ENCODE assay signal across 10 cellular contexts in genomic region chr3:14404396-14405119, GRCh38. TPM values are rescaled to one million over a fixed set of nuclear protein-coding genes. Genes with fewer than 3 reads are reported as not detected.
A peak's percentile ranks its signal among the peaks of the same experiment; 100 is the strongest.
DNase-seq lines count a peak whose midpoint lies in the region; ATAC-seq and TF ChIP-seq lines count a peak whose summit lies in the region.
"Had no signal": no experiment of that assay in that cellular context is flagged by ENCODE, and none has a peak within 500 bp of the region (broad histone marks: within the 10 kb centered on the region; RNA-seq: fewer than 3 reads in every experiment).

No MANE protein-coding gene starts in this region.

- peaks cover 15 to 36% of the 10 kb centered on the region in 2 donors for H3K36me3 Mint-ChIP-seq in stimulated activated naive B cell treated with anti-CD40 and anti-IgM and Interleukin-4, amounts not matched to agents 10 μg/mL and 1 μg/mL and 100 μg/mL, for 72 hours

- peaks cover 7% of the 10 kb centered on the region for H3F3A ChIP-seq in SK-N-SH (replicated peaks; ENCODE audit: insufficient read depth)

- CTCF ChIA-PET in SK-N-SH (lab: Yijun Ruan, JAX): interaction anchor here (1.2 to 3.3 kb wide), 8 partner anchors 10 to 143 kb away, joined by 3 to 13 read pairs (median 5); no protein-coding TSS in a partner anchor

- H3K4me1 Mint-ChIP-seq in stimulated activated naive B cell treated with anti-CD40 and anti-IgM and Interleukin-4, amounts not matched to agents 10 μg/mL and 1 μg/mL and 100 μg/mL, for 72 hours: peaks cover 44 to 75% of the 10 kb centered on the region in 2 donors

- H4K20me1 ChIP-seq in SK-N-SH (ENCODE audit: insufficient read depth): peaks cover 28% of the 10 kb centered on the region
- H4K20me1 ChIP-seq in hepatocyte (ENCODE audit: insufficient read depth, poor library complexity, severe bottlenecking): peaks cover 32% of the 10 kb centered on the region

- POLR2A ChIA-PET in SK-N-SH (lab: Yijun Ruan, JAX): no interaction called here

- H3K27ac Mint-ChIP-seq in stimulated activated naive B cell treated with anti-CD40 and anti-IgM and Interleukin-4, amounts not matched to agents 10 μg/mL and 1 μg/mL and 100 μg/mL, for 72 hours: peak overlapping the region; percentile 96

- no peak for TF ChIP-seq RAD21 in SK-N-SH (IDR thresholded peaks at IDR 0.05; ENCODE audit: low read length)

- H3K9me2 ChIP-seq in SK-N-SH (no peaks in the 10 kb centered on the region), hepatocyte (replicated peaks; ENCODE audit: insufficient read depth) (no peaks in the 10 kb centered on the region)

- 71% methylated on average over 8 of the region's 8 CpGs for WGBS in SK-N-SH (ENCODE audit: low lambda C conversion rate)
- WGBS in hepatocyte (ENCODE audit: low lambda C conversion rate, missing lambda C conversion rate): 49% methylated on average over 8 of the region's 8 CpGs

- H3K79me2 ChIP-seq in SK-N-SH (ENCODE audit: insufficient read depth) (peaks cover 69% of the 10 kb centered on the region), hepatocyte (peaks cover 65% of the 10 kb centered on the region)

- H3K27me3 Mint-ChIP-seq in stimulated activated naive B cell treated with anti-CD40 and anti-IgM and Interleukin-4, amounts not matched to agents 10 μg/mL and 1 μg/mL and 100 μg/mL, for 72 hours: no peaks in the 10 kb centered on the region

- peak overlapping the region; percentile 88 for H3K4me2 ChIP-seq in SK-N-SH
- H3K4me2 ChIP-seq in hepatocyte: peak overlapping the region; percentile 87

- TF ChIP-seq EP300 in SK-N-SH (IDR thresholded peaks at IDR 0.05; ENCODE audit: borderline replicate concordance in 1 of 2, low read depth in 1 of 2, low read length in 1 of 2): no peak

- no peak for TF ChIP-seq CTCF in SK-N-SH (IDR thresholded peaks at IDR 0.05)
- TF ChIP-seq CTCF in VCaP (conservative IDR thresholded peaks at IDR 0.05): no peak
- no peak for TF ChIP-seq CTCF in hepatocyte (IDR thresholded peaks at IDR 0.05; ENCODE audit: poor library complexity)

- no peaks in the 10 kb centered on the region for H3K9me3 ChIP-seq in SK-N-SH
- no peaks in the 10 kb centered on the region for H3K9me3 ChIP-seq in hepatocyte (ENCODE audit: low read depth)

- peak overlapping the region; percentile 90; the same call in 1 of the 2 replicates for H3K9ac ChIP-seq in SK-N-SH

- no peak for ATAC-seq in SK-N-SH treated with all-trans-retinoic acid at 6 μM for 48 hours
- ATAC-seq in stimulated activated naive B cell treated with anti-CD40 and anti-IgM and Interleukin-4, amounts not matched to agents 10 μg/mL and 1 μg/mL and 100 μg/mL, for 72 hours (replicated peaks): no peak

- H2AFZ ChIP-seq in SK-N-SH (ENCODE audit: low read depth): no peak overlapping the region
- H2AFZ ChIP-seq in hepatocyte: no peak overlapping the region

- no peaks in the 10 kb centered on the region for H3K27me3 ChIP-seq in SK-N-SH (ENCODE audit: insufficient read depth)
- H3K27me3 ChIP-seq in hepatocyte: no peaks in the 10 kb centered on the region

- peak overlapping the region; percentile 48 to 86; a peak in 3 of 4 replicates for H3K4me3 ChIP-seq in SK-N-SH (ENCODE audit: low read depth in 2 of 2, low read length in 1 of 2)
- H3K4me3 ChIP-seq in hepatocyte: peak overlapping the region; percentile 80

- peak overlapping the region; percentile 93 to 97 for H3K4me3 Mint-ChIP-seq in stimulated activated naive B cell treated with anti-CD40 and anti-IgM and Interleukin-4, amounts not matched to agents 10 μg/mL and 1 μg/mL and 100 μg/mL, for 72 hours

- H3K9me3 Mint-ChIP-seq in stimulated activated naive B cell treated with anti-CD40 and anti-IgM and Interleukin-4, amounts not matched to agents 10 μg/mL and 1 μg/mL and 100 μg/mL, for 72 hours: no peaks in the 10 kb centered on the region

- H3K4me1 ChIP-seq in SK-N-SH (ENCODE audit: control insufficient read depth in 1 of 2, insufficient read depth in 2 of 2, low read depth in 1 of 2, low read length in 1 of 2): peaks cover 13 to 24% of the 10 kb centered on the region in 2 experiments; a peak in 3 of 4 replicates
- peaks cover 24% of the 10 kb centered on the region for H3K4me1 ChIP-seq in hepatocyte (ENCODE audit: insufficient read depth)

- no peak for DNase-seq in SK-N-SH
- peak; percentile 67 for DNase-seq in hepatocyte (ENCODE audit: low spot score)
- DNase-seq in stimulated activated naive B cell treated with anti-CD40 and anti-IgM and Interleukin-4, amounts not matched to agents 10 μg/mL and 1 μg/mL and 100 μg/mL, for 72 hours: no peak
- DNase-seq in activated CD4-positive, CD25-positive, alpha-beta regulatory T cell treated with anti-CD3 and anti-CD28 coated beads, Interleukin-2, amount 50 U/mL, for 72 hours: no peak
- no peak for DNase-seq in activated gamma-delta T cell (lab: John Stamatoyannopoulos, UW)
- no peak for DNase-seq in NCI-H226
- DNase-seq: GOT3, NCI-H2081 treated with DMSO at 0.1 percent for 48 hours had no signal

- peaks cover 0 to 3% of the 10 kb centered on the region in 2 experiments for H3K36me3 ChIP-seq in SK-N-SH (replicated peaks in 1 of 2; ENCODE audit: control insufficient read depth in 1 of 2, insufficient read depth in 2 of 2, low read length in 1 of 2)
- no peaks in the 10 kb centered on the region for H3K36me3 ChIP-seq in hepatocyte (replicated peaks; ENCODE audit: insufficient read depth, low read depth)

- no peak overlapping the region for H3K27ac ChIP-seq in SK-N-SH (ENCODE audit: low read depth in 2 of 2, low read length in 1 of 2)
- peak overlapping the region; percentile 94; the same call in 1 of the 2 replicates for H3K27ac ChIP-seq in VCaP
- H3K27ac ChIP-seq in hepatocyte: peak overlapping the region; percentile 89

TF ChIP-seq in SK-N-SH, 30 proteins besides CTCF, POLR2A, EP300 and RAD21:
- TF ChIP-seq SMC3 (IDR thresholded peaks at IDR 0.05; ENCODE audit: low read depth, low read length) (no peak), TAF1 (IDR thresholded peaks at IDR 0.05; ENCODE audit: borderline replicate concordance, low read depth, low read length) (no peak), YY1 (IDR thresholded peaks at IDR 0.05; ENCODE audit: low read depth) (no peak), TEAD4 (IDR thresholded peaks at IDR 0.05; ENCODE audit: borderline replicate concordance, insufficient read depth) (no peak)
TF ChIP-seq in SK-N-SH: peak in this region for 0.

TF ChIP-seq in SK-N-SH treated with all-trans-retinoic acid at 6 μM for 48 hours, 23 proteins besides CTCF, POLR2A, EP300 and RAD21:
- no peak for TF ChIP-seq TOX (CRISPR knock-in tag; IDR thresholded peaks at IDR 0.05; ENCODE audit: borderline replicate concordance)
- TF ChIP-seq SNAI2 (CRISPR knock-in tag; IDR thresholded peaks at IDR 0.05): no peak
- TF ChIP-seq TCF4 (CRISPR knock-in tag; IDR thresholded peaks at IDR 0.05; ENCODE audit: borderline replicate concordance): no peak
- TF ChIP-seq PPARA (CRISPR knock-in tag; IDR thresholded peaks at IDR 0.05; ENCODE audit: borderline replicate concordance): no peak
- TF ChIP-seq ZFP3 (CRISPR knock-in tag; IDR thresholded peaks at IDR 0.05): no peak
- TF ChIP-seq PATZ1 (CRISPR knock-in tag; IDR thresholded peaks at IDR 0.05; ENCODE audit: borderline replicate concordance): no peak
- TF ChIP-seq RARB (CRISPR knock-in tag; IDR thresholded peaks at IDR 0.05): no peak
- TF ChIP-seq ESRRG (CRISPR knock-in tag; IDR thresholded peaks at IDR 0.05): no peak

RNA-seq across cellular contexts. Expression of gene SLC6A6, which starts 2.2 kb away (rescaled TPM):
- polyA plus RNA-seq in SK-N-SH (2012; rRNA removed) (19.1 and 22.0 TPM in 2 replicates), hepatocyte (30.7 and 31.8 TPM in 2 replicates)
- polyA plus RNA-seq in SK-N-SH (2012; cell fraction: cytosol; rRNA removed): 13.1 and 16.4 TPM in 2 replicates
- polyA plus RNA-seq in SK-N-SH (2012; cell fraction: nucleus; rRNA removed): 30.9 and 43.9 TPM in 2 replicates
- 57.1 and 58.9 TPM in 2 replicates for total RNA-seq in hepatocyte

Comparison
In these comparisons a context has a peak if more than half of its experiments do, and no peak if none do; other contexts are left out.
1. H3K27ac ChIP-seq: peak in VCaP (single experiment) and hepatocyte (single experiment); none in SK-N-SH (0 of 2).